11 cellular contexts compared by ENCODE assay signal in the genomic region with DNA sequence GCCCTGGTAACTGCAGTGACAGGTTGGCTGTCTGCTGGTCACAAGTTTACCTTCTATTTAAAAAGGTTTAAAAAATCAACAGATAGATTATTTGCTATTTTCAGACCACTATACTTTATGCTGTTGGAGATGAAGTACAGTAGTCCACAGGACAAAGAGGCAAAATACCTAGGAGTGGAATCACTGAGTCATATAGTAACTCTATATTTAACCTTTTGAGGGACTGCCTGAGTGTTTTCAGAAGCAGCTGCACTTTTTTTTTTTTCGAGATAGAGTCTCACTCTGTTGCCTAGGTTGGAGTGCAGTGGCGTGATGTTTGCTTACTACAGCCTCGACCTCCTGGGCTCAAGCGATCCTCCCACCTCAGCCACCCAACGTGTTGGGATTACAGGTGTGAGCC. TPM values are rescaled to one million over a fixed set of nuclear protein-coding genes. Genes with fewer than 3 reads are reported as not detected.
DNase-seq lines count a peak whose midpoint lies in the region; ATAC-seq and TF ChIP-seq lines count a peak whose summit lies in the region.
"Had no signal": no experiment of that assay in that cellular context is flagged by ENCODE, and none has a peak within 500 bp of the region (broad histone marks: within the 10 kb centered on the region; RNA-seq: fewer than 3 reads in every experiment).

No MANE protein-coding gene starts in this region.

- TF ChIP-seq CTCF in GM10266 (IDR thresholded peaks at IDR 0.05; ENCODE audit: control insufficient read depth, insufficient read depth, low read depth, missing control alignments) (no peak), mesothelial cell of epicardium (IDR thresholded peaks at IDR 0.05; ENCODE audit: unreplicated experiment) (no peak)

- H3K36me3 Mint-ChIP-seq in mesothelial cell of epicardium, result peaks cover 42% of the 10 kb centered on the region

- no peaks in the 10 kb centered on the region for H3K27me3 Mint-ChIP-seq in mesothelial cell of epicardium (ENCODE audit: low read depth)

- intact Hi-C loops in left colon (cut with DNase I, micrococcal nuclease), result no loop called here

- H3K9me3 Mint-ChIP-seq in mesothelial cell of epicardium, result no peaks in the 10 kb centered on the region
- H3K9me3 Mint-ChIP-seq: T-helper 1 cell treated with Interleukin-12 subunit alpha and Interleukin-12 subunit beta and Interleukin-4 antibody, amounts not matched to agents 30 μg/mL and 1 μg/mL, for 36 hours had no signal

- H3K4me3 Mint-ChIP-seq in mesothelial cell of epicardium, result no peak overlapping the region
- H3K4me3 Mint-ChIP-seq: T-helper 1 cell treated with Interleukin-12 subunit alpha and Interleukin-12 subunit beta and Interleukin-4 antibody, amounts not matched to agents 30 μg/mL and 1 μg/mL, for 36 hours had no signal

- ATAC-seq in GM18907 (IDR thresholded peaks at IDR 0.05; ENCODE audit: unreplicated experiment) (peak; percentile 63), HG02610 (IDR thresholded peaks at IDR 0.05; ENCODE audit: unreplicated experiment) (peak; percentile 78), HG03521 (IDR thresholded peaks at IDR 0.05; ENCODE audit: unreplicated experiment) (peak; percentile 65), esophagus mucosa (no peak), left colon (no peak)

- no peaks in the 10 kb centered on the region for H3K4me1 Mint-ChIP-seq in mesothelial cell of epicardium

- H3K27ac Mint-ChIP-seq in mesothelial cell of epicardium, result no peak overlapping the region
- H3K27ac Mint-ChIP-seq: T-helper 1 cell treated with Interleukin-12 subunit alpha and Interleukin-12 subunit beta and Interleukin-4 antibody, amounts not matched to agents 30 μg/mL and 1 μg/mL, for 36 hours had no signal

- peak; percentile 41 for DNase-seq in GM10266 (ENCODE audit: extremely low spot score)
- DNase-seq in mesothelial cell of epicardium (ENCODE audit: low spot score in 2 of 2, unreplicated experiment in 2 of 2), result no peak
- DNase-seq in hepatic stellate cell (ENCODE audit: low spot score), result no peak
- no peak for DNase-seq in left colon
- DNase-seq: NCI-H1092; NK-92 treated with Interleukin-12 subunit alpha and Interleukin-12 subunit beta, amount 100 ng/mL, for 24 hours had no signal

RNA-seq across cellular contexts. Expression of a gene that starts 11.7 kb away (rescaled TPM):
- 39.6 to 40.2 TPM (median 39.6 TPM) in 3 replicates for total RNA-seq in mesothelial cell of epicardium
- total RNA-seq in esophagus mucosa, result 59.4 TPM
- total RNA-seq in left colon, result 10 to 100 TPM; 28.8 to 60.7 TPM

RNA-seq across cellular contexts. Expression of a gene that starts 38.4 kb away (rescaled TPM):
- 35.9 to 39.4 TPM (median 38.0 TPM) in 3 replicates for total RNA-seq in mesothelial cell of epicardium
- total RNA-seq in esophagus mucosa, result 15.7 TPM
- total RNA-seq in left colon, result 10 to 100 TPM; 29.5 to 40.3 TPM

Comparison
In these comparisons a context has a peak if more than half of its experiments do, and no peak if none do; other contexts are left out.
1. ATAC-seq: peak in GM18907 (single experiment), HG02610 (single experiment) and HG03521 (single experiment); none in esophagus mucosa (single experiment) and left colon (single experiment).